20 cellular contexts compared by ENCODE assay signal in genomic region chr20:24960861-24961260, GRCh38. TPM values are rescaled to one million over a fixed set of nuclear protein-coding genes. Genes with fewer than 3 reads are reported as not detected.
DNase-seq lines count a peak whose midpoint lies in the region; ATAC-seq and TF ChIP-seq lines count a peak whose summit lies in the region.
"Had no signal": no experiment of that assay in that cellular context is flagged by ENCODE, and none has a peak within 500 bp of the region (broad histone marks: within the 10 kb centered on the region; RNA-seq: fewer than 3 reads in every experiment).

No MANE protein-coding gene starts in this region.

- intact Hi-C loops in dendritic cell treated with granulocyte-macrophage colony-stimulating factor and Interleukin-4, amounts not matched to agents 40 ng/mL and 50 ng/mL, for 4 days (cut with micrococcal nuclease): no loop called here

- peaks cover 23% of the 10 kb centered on the region for H3K4me1 Mint-ChIP-seq in activated T-cell treated with anti-CD3 and anti-CD28 coated beads, Interleukin-2, amount 50 U/mL, for 72 hours (ENCODE audit: low read depth)
- peaks cover 7% of the 10 kb centered on the region for H3K4me1 Mint-ChIP-seq in dendritic cell treated with granulocyte-macrophage colony-stimulating factor and Interleukin-4, amounts not matched to agents 40 ng/mL and 50 ng/mL, for 4 days (ENCODE audit: low read depth)
- H3K4me1 Mint-ChIP-seq in stimulated activated naive B cell treated with anti-CD40 and anti-IgM and Interleukin-4, amounts not matched to agents 10 μg/mL and 1 μg/mL and 100 μg/mL, for 72 hours: peaks cover 15 to 22% of the 10 kb centered on the region in 2 donors

- DNase-seq in activated T-cell treated with anti-CD3 and anti-CD28 coated beads, Interleukin-2, amount 50 U/mL, for 72 hours: no peak
- DNase-seq in activated T-cell treated with anti-CD3 and anti-CD28 coated beads for 4 hours: no peak
- no peak for DNase-seq in stimulated activated naive B cell treated with anti-CD40 and anti-IgM and Interleukin-4, amounts not matched to agents 10 μg/mL and 1 μg/mL and 100 μg/mL, for 72 hours
- no peak for DNase-seq in Ammon's horn (ENCODE audit: low spot score)
- DNase-seq in NCI-H1105 (lab: John Stamatoyannopoulos, UW): no peak
- no peak for DNase-seq in NCI-H2107 (lab: John Stamatoyannopoulos, UW)
- DNase-seq: GF-D8, left colon, NCI-H1694, nucleus accumbens, OCI-M1, SIG-M5, substantia nigra had no signal

- ATAC-seq in activated T-cell treated with anti-CD3 and anti-CD28 coated beads, Interleukin-2, amount 50 U/mL, for 72 hours (replicated peaks in 1 of 2): peak; percentile 15 to 59
- no peak for ATAC-seq in stimulated activated naive B cell treated with anti-CD40 and anti-IgM and Interleukin-4, amounts not matched to agents 10 μg/mL and 1 μg/mL and 100 μg/mL, for 72 hours (replicated peaks)
- ATAC-seq: gastroesophageal sphincter, left colon had no signal

- no peak for TF ChIP-seq CTCF in VCaP (conservative IDR thresholded peaks at IDR 0.05)

- no peak overlapping the region for H3K4me3 Mint-ChIP-seq in activated T-cell treated with anti-CD3 and anti-CD28 coated beads, Interleukin-2, amount 50 U/mL, for 72 hours
- no peak overlapping the region for H3K4me3 Mint-ChIP-seq in dendritic cell treated with granulocyte-macrophage colony-stimulating factor and Interleukin-4, amounts not matched to agents 40 ng/mL and 50 ng/mL, for 4 days
- H3K4me3 Mint-ChIP-seq in stimulated activated naive B cell treated with anti-CD40 and anti-IgM and Interleukin-4, amounts not matched to agents 10 μg/mL and 1 μg/mL and 100 μg/mL, for 72 hours: no peak overlapping the region

- H3K36me3 Mint-ChIP-seq in activated T-cell treated with anti-CD3 and anti-CD28 coated beads, Interleukin-2, amount 50 U/mL, for 72 hours (ENCODE audit: insufficient read depth in 2 of 2): peaks cover 2 to 30% of the 10 kb centered on the region in 2 donors
- peaks cover 98% of the 10 kb centered on the region for H3K36me3 Mint-ChIP-seq in dendritic cell treated with granulocyte-macrophage colony-stimulating factor and Interleukin-4, amounts not matched to agents 40 ng/mL and 50 ng/mL, for 4 days (ENCODE audit: low read depth)
- H3K36me3 Mint-ChIP-seq in stimulated activated naive B cell treated with anti-CD40 and anti-IgM and Interleukin-4, amounts not matched to agents 10 μg/mL and 1 μg/mL and 100 μg/mL, for 72 hours: peaks cover 67 to 72% of the 10 kb centered on the region in 2 donors

- H3K9me3 Mint-ChIP-seq in activated T-cell treated with anti-CD3 and anti-CD28 coated beads, Interleukin-2, amount 50 U/mL, for 72 hours: no peaks in the 10 kb centered on the region
- H3K9me3 Mint-ChIP-seq in dendritic cell treated with granulocyte-macrophage colony-stimulating factor and Interleukin-4, amounts not matched to agents 40 ng/mL and 50 ng/mL, for 4 days: no peaks in the 10 kb centered on the region
- no peaks in the 10 kb centered on the region for H3K9me3 Mint-ChIP-seq in stimulated activated naive B cell treated with anti-CD40 and anti-IgM and Interleukin-4, amounts not matched to agents 10 μg/mL and 1 μg/mL and 100 μg/mL, for 72 hours

- no peaks in the 10 kb centered on the region for H3K27me3 Mint-ChIP-seq in activated T-cell treated with anti-CD3 and anti-CD28 coated beads, Interleukin-2, amount 50 U/mL, for 72 hours (ENCODE audit: low read depth)
- no peaks in the 10 kb centered on the region for H3K27me3 Mint-ChIP-seq in dendritic cell treated with granulocyte-macrophage colony-stimulating factor and Interleukin-4, amounts not matched to agents 40 ng/mL and 50 ng/mL, for 4 days
- no peaks in the 10 kb centered on the region for H3K27me3 Mint-ChIP-seq in stimulated activated naive B cell treated with anti-CD40 and anti-IgM and Interleukin-4, amounts not matched to agents 10 μg/mL and 1 μg/mL and 100 μg/mL, for 72 hours

- peak overlapping the region; percentile 67 for H3K27ac Mint-ChIP-seq in activated T-cell treated with anti-CD3 and anti-CD28 coated beads, Interleukin-2, amount 50 U/mL, for 72 hours
- peak overlapping the region; percentile 20 for H3K27ac Mint-ChIP-seq in dendritic cell treated with granulocyte-macrophage colony-stimulating factor and Interleukin-4, amounts not matched to agents 40 ng/mL and 50 ng/mL, for 4 days
- H3K27ac Mint-ChIP-seq in stimulated activated naive B cell treated with anti-CD40 and anti-IgM and Interleukin-4, amounts not matched to agents 10 μg/mL and 1 μg/mL and 100 μg/mL, for 72 hours: peak overlapping the region; percentile 7

- H3K27ac ChIP-seq in VCaP: peak overlapping the region; percentile 41
- H3K27ac ChIP-seq: epithelial cell of prostate, gastroesophageal sphincter, right atrium auricular region had no signal

RNA-seq across cellular contexts. Expression of gene CST7, which starts 11.8 kb away (rescaled TPM):
- total RNA-seq in activated T-cell treated with anti-CD3 and anti-CD28 coated beads, Interleukin-2, amount 50 U/mL, for 72 hours: 100 to 1,000 TPM; 136 to 174 TPM
- total RNA-seq: MCF 10A, NCI-H460 had no signal

RNA-seq across cellular contexts. Expression of gene APMAP, which starts 31.7 kb away (rescaled TPM):
- total RNA-seq in activated T-cell treated with anti-CD3 and anti-CD28 coated beads, Interleukin-2, amount 50 U/mL, for 72 hours: 10 to 100 TPM; 65.2 to 70.2 TPM

Comparison
In these comparisons a context has a peak if more than half of its experiments do, and no peak if none do; other contexts are left out.
1. ATAC-seq: peak in activated T-cell treated with anti-CD3 and anti-CD28 coated beads, Interleukin-2, amount 50 U/mL, for 72 hours (2 of 2); none in stimulated activated naive B cell treated with anti-CD40 and anti-IgM and Interleukin-4, amounts not matched to agents 10 μg/mL and 1 μg/mL and 100 μg/mL, for 72 hours (0 of 2).
2. H3K27ac Mint-ChIP-seq: peak in every context shown above with its lines; median percentile 67 in activated T-cell treated with anti-CD3 and anti-CD28 coated beads, Interleukin-2, amount 50 U/mL, for 72 hours; 20 in dendritic cell treated with granulocyte-macrophage colony-stimulating factor and Interleukin-4, amounts not matched to agents 40 ng/mL and 50 ng/mL, for 4 days; 7 in stimulated activated naive B cell treated with anti-CD40 and anti-IgM and Interleukin-4, amounts not matched to agents 10 μg/mL and 1 μg/mL and 100 μg/mL, for 72 hours.